ENCODE assay signal across 2 cellular contexts in the genomic region with DNA sequence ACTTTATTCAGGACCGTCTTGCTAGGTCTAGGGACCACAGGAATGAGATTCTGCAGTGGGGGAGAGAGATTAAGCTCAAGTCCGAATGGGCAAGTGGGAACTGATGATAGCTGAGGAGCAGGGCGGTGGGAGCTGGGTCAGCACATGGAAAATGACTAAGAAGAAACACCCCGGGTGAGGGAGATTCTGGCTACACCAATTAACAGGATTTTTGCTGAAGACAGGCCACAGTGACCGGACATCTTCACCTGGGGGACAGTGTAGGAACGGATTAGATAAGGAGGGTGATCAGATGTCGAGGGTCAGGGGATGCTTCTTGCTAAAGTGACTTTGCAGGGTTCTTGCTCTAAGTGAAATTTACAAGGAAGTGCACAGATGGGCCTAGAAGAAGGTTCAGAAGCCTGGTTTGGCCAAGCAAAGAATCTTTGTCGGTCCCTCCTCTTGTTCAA.
TF ChIP-seq lines count a peak whose summit lies in the region.

No MANE protein-coding gene starts in this region.

TF ChIP-seq in IMR-90, 13 proteins besides CTCF, POLR2A, EP300 and RAD21:
- TF ChIP-seq RCOR1 (IDR thresholded peaks at IDR 0.05; ENCODE audit: insufficient replicate concordance, low read length) (no peak), MAZ (IDR thresholded peaks at IDR 0.05; ENCODE audit: borderline replicate concordance, low read depth, low read length) (no peak), SMC3 (IDR thresholded peaks at IDR 0.05; ENCODE audit: low read depth, low read length) (no peak), CEBPB (IDR thresholded peaks at IDR 0.05; ENCODE audit: low read depth, low read length) (no peak), MXI1 (IDR thresholded peaks at IDR 0.05; ENCODE audit: borderline replicate concordance, low read depth, low read length) (no peak), FOS (IDR thresholded peaks at IDR 0.05; ENCODE audit: low read depth, low read length) (no peak), CHD1 (IDR thresholded peaks at IDR 0.05; ENCODE audit: low read depth, low read length) (no peak), RFX5 (IDR thresholded peaks at IDR 0.05; ENCODE audit: low read depth, low read length) (no peak), BHLHE40 (IDR thresholded peaks at IDR 0.05; ENCODE audit: low read depth, low read length) (no peak), NFE2L2 (IDR thresholded peaks at IDR 0.05; ENCODE audit: low read depth, low read length) (no peak), MAFK (IDR thresholded peaks at IDR 0.05; ENCODE audit: low read depth, low read length) (no peak)
- TF ChIP-seq, protein P1, sequence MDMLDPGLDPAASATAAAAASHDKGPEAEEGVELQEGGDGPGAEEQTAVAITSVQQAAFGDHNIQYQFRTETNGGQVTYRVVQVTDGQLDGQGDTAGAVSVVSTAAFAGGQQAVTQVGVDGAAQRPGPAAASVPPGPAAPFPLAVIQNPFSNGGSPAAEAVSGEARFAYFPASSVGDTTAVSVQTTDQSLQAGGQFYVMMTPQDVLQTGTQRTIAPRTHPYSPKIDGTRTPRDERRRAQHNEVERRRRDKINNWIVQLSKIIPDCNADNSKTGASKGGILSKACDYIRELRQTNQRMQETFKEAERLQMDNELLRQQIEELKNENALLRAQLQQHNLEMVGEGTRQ (IDR thresholded peaks at IDR 0.05; ENCODE audit: low read depth, low read length): no peak
- TF ChIP-seq, protein P2, sequence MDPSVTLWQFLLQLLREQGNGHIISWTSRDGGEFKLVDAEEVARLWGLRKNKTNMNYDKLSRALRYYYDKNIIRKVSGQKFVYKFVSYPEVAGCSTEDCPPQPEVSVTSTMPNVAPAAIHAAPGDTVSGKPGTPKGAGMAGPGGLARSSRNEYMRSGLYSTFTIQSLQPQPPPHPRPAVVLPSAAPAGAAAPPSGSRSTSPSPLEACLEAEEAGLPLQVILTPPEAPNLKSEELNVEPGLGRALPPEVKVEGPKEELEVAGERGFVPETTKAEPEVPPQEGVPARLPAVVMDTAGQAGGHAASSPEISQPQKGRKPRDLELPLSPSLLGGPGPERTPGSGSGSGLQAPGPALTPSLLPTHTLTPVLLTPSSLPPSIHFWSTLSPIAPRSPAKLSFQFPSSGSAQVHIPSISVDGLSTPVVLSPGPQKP (IDR thresholded peaks at IDR 0.05; ENCODE audit: borderline replicate concordance, low read depth, low read length): no peak

TF ChIP-seq in WTC11, 78 proteins besides CTCF, POLR2A, EP300 and RAD21:
- TF ChIP-seq, protein P3, sequence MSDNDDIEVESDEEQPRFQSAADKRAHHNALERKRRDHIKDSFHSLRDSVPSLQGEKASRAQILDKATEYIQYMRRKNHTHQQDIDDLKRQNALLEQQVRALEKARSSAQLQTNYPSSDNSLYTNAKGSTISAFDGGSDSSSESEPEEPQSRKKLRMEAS (CRISPR knock-in tag; IDR thresholded peaks at IDR 0.05): no peak
